8 cellular contexts compared by ENCODE assay signal in genomic region chr17:31096106-31096436, GRCh38. TPM values are rescaled to one million over a fixed set of nuclear protein-coding genes. Genes with fewer than 3 reads are reported as not detected.
DNase-seq lines count a peak whose midpoint lies in the region; TF ChIP-seq lines count a peak whose summit lies in the region.

No MANE protein-coding gene starts in this region.

- H3K9me3 Mint-ChIP-seq in HFFc6 = no peaks in the 10 kb centered on the region
- H3K9me3 Mint-ChIP-seq in mesothelial cell of epicardium = no peaks in the 10 kb centered on the region

- CTCF ChIA-PET in AG04449 (lab: Yijun Ruan, JAX) = interaction anchor here (0.7 to 1.6 kb wide), 4 partner anchors 14 to 119 kb away, joined by 3 to 4 read pairs (median 4); no protein-coding TSS in a partner anchor

- H3K4me3 ChIP-seq in AG04449 (ENCODE audit: low read depth, low read length) (peak overlapping the region; percentile 81), brain microvascular endothelial cell (ENCODE audit: low read depth, low read length) (peak overlapping the region; percentile 79)

- DNase-seq in AG04449 (ENCODE audit: low read depth, low spot score) (no peak), HFFc6 (no peak), brain microvascular endothelial cell (no peak), mesothelial cell of epicardium (ENCODE audit: low spot score in 2 of 2, unreplicated experiment in 2 of 2) (no peak), GM10266 (ENCODE audit: extremely low spot score) (no peak), OCI-M1 (lab: John Stamatoyannopoulos, UW) (no peak), activated gamma-delta T cell treated with Interleukin-2 at 50 U/mL for 16 hours (no peak), D341Med (ENCODE audit: low spot score) (no peak)

- TF ChIP-seq CTCF in AG04449 (IDR thresholded peaks at IDR 0.05; ENCODE audit: insufficient read depth, low read length, missing control alignments) (no peak), HFFc6 (IDR thresholded peaks at IDR 0.05) (no peak), brain microvascular endothelial cell (IDR thresholded peaks at IDR 0.05; ENCODE audit: low read depth, low read length, missing control alignments) (no peak), mesothelial cell of epicardium (IDR thresholded peaks at IDR 0.05; ENCODE audit: unreplicated experiment) (no peak), GM10266 (IDR thresholded peaks at IDR 0.05; ENCODE audit: control insufficient read depth, insufficient read depth, low read depth, missing control alignments) (no peak)

- peaks cover 40% of the 10 kb centered on the region for H3K4me1 Mint-ChIP-seq in HFFc6 (ENCODE audit: low read depth)
- peaks cover 21% of the 10 kb centered on the region for H3K4me1 Mint-ChIP-seq in mesothelial cell of epicardium

- H3K4me3 Mint-ChIP-seq in HFFc6 = peak overlapping the region; percentile 96
- H3K4me3 Mint-ChIP-seq in mesothelial cell of epicardium = peak overlapping the region; percentile 94

- in situ Hi-C loops in brain microvascular endothelial cell (cut with HindIII; ENCODE audit: low pct_ligation_motif_present, low sequenced_read_pairs) = no loop called here

- H3K27ac Mint-ChIP-seq in HFFc6 (peak overlapping the region; percentile 94), mesothelial cell of epicardium (peak overlapping the region; percentile 98)

- H3K27me3 ChIP-seq in brain microvascular endothelial cell (replicated peaks) = no peaks in the 10 kb centered on the region

- H3K36me3 ChIP-seq in brain microvascular endothelial cell (replicated peaks) = no peaks in the 10 kb centered on the region

- POLR2A ChIA-PET in AG04449 (lab: Yijun Ruan, JAX) = interaction anchor here (0.5 kb wide), 1 partner anchor 465 kb away, joined by 3 read pairs; no protein-coding TSS in a partner anchor

- peaks cover 3% of the 10 kb centered on the region; the same call in 1 of the 2 replicates for H3K27me3 Mint-ChIP-seq in HFFc6 (ENCODE audit: insufficient read depth)
- H3K27me3 Mint-ChIP-seq in mesothelial cell of epicardium (ENCODE audit: low read depth) = no peaks in the 10 kb centered on the region

- no peak overlapping the region for H3K27ac ChIP-seq in brain microvascular endothelial cell

- H3K36me3 Mint-ChIP-seq in HFFc6 (ENCODE audit: low read depth) (peaks cover 7% of the 10 kb centered on the region), mesothelial cell of epicardium (peaks cover 7% of the 10 kb centered on the region)

RNA-seq across cellular contexts. Expression of gene NF1, which starts 1.3 kb away (rescaled TPM):
- total RNA-seq in HFFc6 (2021; fragmentation: NEBNext Ultra II Directional; extraction: Animal tissue kit (Norgen Biotek cat#: 25700)) = 10 to 100 TPM; 45.0 to 62.6 (median 54.0) TPM
- 91.9 to 104 TPM (median 94.5 TPM) in 3 replicates for total RNA-seq in mesothelial cell of epicardium
